ENCODE assay signal across 8 cellular contexts in the genomic region with DNA sequence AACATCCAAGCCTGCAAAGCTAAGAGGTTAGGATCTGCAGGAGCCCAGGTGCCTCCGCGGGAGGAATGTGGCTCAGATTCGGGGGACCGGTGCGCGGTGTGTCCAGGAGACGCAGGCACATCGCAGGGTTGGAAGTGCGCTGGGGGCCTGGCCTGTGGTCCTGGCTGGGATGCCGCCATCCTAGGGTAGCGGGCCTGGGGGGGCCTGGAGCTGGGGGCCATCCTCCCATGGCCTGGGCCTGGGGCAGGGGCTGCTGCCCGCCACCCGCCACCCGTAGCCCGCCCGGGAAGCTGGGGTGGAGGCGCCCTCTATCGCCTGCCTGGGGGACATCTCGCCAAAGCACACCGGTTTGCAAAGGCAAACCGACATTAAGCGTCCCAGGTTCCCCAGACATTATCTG.
DNase-seq lines count a peak whose midpoint lies in the region; ATAC-seq and TF ChIP-seq lines count a peak whose summit lies in the region.

No MANE protein-coding gene starts in this region.

- TF ChIP-seq CTCF in upper lobe of left lung (IDR thresholded peaks at IDR 0.05) = peak; percentile 32 to 81 (median 64)

- H3K4me1 ChIP-seq in upper lobe of left lung = peaks cover 0 to 6% (median 1%) of the 10 kb centered on the region in 4 donors
- no peaks in the 10 kb centered on the region for H3K4me1 ChIP-seq in CD8-positive, alpha-beta memory T cell (ENCODE audit: insufficient read depth, low read length)

- peak; percentile 37 for DNase-seq in activated naive CD4-positive, alpha-beta T cell treated with anti-CD3 and anti-CD28 coated beads, Interleukin-2, amount 10 ng/mL, durations not matched to agents 7 days and 5 days
- no peak for DNase-seq in activated naive CD4-positive, alpha-beta T cell treated with anti-CD3 and anti-CD28 coated beads, Interleukin-2, amount 50 U/mL, for 16 hours
- DNase-seq in amygdala (lab: John Stamatoyannopoulos, UW) (peak in 32 of 56 donors; percentile 13 to 66 (median 33)), iris pigment epithelial cell (ENCODE audit: low read depth) (peak; percentile 16), upper lobe of left lung (peak; percentile 33 to 87), NCI-H1092 treated with DMSO at 0.1 percent for 48 hours (lab: John Stamatoyannopoulos, UW) (no peak)
- DNase-seq in CD8-positive, alpha-beta memory T cell = no peak

- H3K27me3 Mint-ChIP-seq in activated naive CD4-positive, alpha-beta T cell treated with anti-CD3 and anti-CD28 coated beads, Interleukin-2, amount 10 ng/mL, durations not matched to agents 7 days and 5 days = peaks cover 8% of the 10 kb centered on the region
- H3K27me3 Mint-ChIP-seq in CD8-positive, alpha-beta memory T cell = peaks cover 0 to 3% of the 10 kb centered on the region in 2 donors

- H3K9me3 Mint-ChIP-seq in activated naive CD4-positive, alpha-beta T cell treated with anti-CD3 and anti-CD28 coated beads, Interleukin-2, amount 10 ng/mL, durations not matched to agents 7 days and 5 days = no peaks in the 10 kb centered on the region
- no peaks in the 10 kb centered on the region for H3K9me3 Mint-ChIP-seq in CD8-positive, alpha-beta memory T cell

- no peak overlapping the region for H3K4me3 Mint-ChIP-seq in activated naive CD4-positive, alpha-beta T cell treated with anti-CD3 and anti-CD28 coated beads, Interleukin-2, amount 10 ng/mL, durations not matched to agents 7 days and 5 days
- H3K4me3 Mint-ChIP-seq in CD8-positive, alpha-beta memory T cell = no peak overlapping the region

- ATAC-seq in upper lobe of left lung (ENCODE audit: low FRiP score in 2 of 2) (peak in 1 of 2 donors; percentile 28), HG03095 (IDR thresholded peaks at IDR 0.05; ENCODE audit: unreplicated experiment) (no peak)

- POLR2A ChIA-PET in CD8-positive, alpha-beta memory T cell (lab: Charles Lee) = no interaction called here

- TF ChIP-seq EP300 in upper lobe of left lung (IDR thresholded peaks at IDR 0.05) = no peak

- no peak overlapping the region for H3K4me3 ChIP-seq in upper lobe of left lung
- no peak overlapping the region for H3K4me3 ChIP-seq in CD8-positive, alpha-beta memory T cell (ENCODE audit: low read length)

- H3K27me3 ChIP-seq in upper lobe of left lung = no peaks in the 10 kb centered on the region
- H3K27me3 ChIP-seq in CD8-positive, alpha-beta memory T cell (ENCODE audit: insufficient read depth, low read length, poor library complexity, severe bottlenecking) = no peaks in the 10 kb centered on the region

- no peaks in the 10 kb centered on the region for H3K9me3 ChIP-seq in upper lobe of left lung
- H3K9me3 ChIP-seq in CD8-positive, alpha-beta memory T cell (ENCODE audit: low read length) = no peaks in the 10 kb centered on the region

- H3K27ac Mint-ChIP-seq in activated naive CD4-positive, alpha-beta T cell treated with anti-CD3 and anti-CD28 coated beads, Interleukin-2, amount 10 ng/mL, durations not matched to agents 7 days and 5 days = no peak overlapping the region
- no peak overlapping the region for H3K27ac Mint-ChIP-seq in CD8-positive, alpha-beta memory T cell

- H3K36me3 ChIP-seq in upper lobe of left lung = no peaks in the 10 kb centered on the region
- H3K36me3 ChIP-seq in CD8-positive, alpha-beta memory T cell (ENCODE audit: insufficient read depth, low read length) = no peaks in the 10 kb centered on the region

- 30 to 52% methylated on average over 17 to 22 of the region's 22 CpGs for WGBS in upper lobe of left lung, 2 donors

- TF ChIP-seq POLR2A in upper lobe of left lung (IDR thresholded peaks at IDR 0.05) = no peak

- H3K36me3 Mint-ChIP-seq in activated naive CD4-positive, alpha-beta T cell treated with anti-CD3 and anti-CD28 coated beads, Interleukin-2, amount 10 ng/mL, durations not matched to agents 7 days and 5 days = no peaks in the 10 kb centered on the region
- no peaks in the 10 kb centered on the region for H3K36me3 Mint-ChIP-seq in CD8-positive, alpha-beta memory T cell

- CTCF ChIA-PET in activated naive CD4-positive, alpha-beta T cell treated with anti-CD3 and anti-CD28 coated beads, Interleukin-2, amount 10 ng/mL, durations not matched to agents 7 days and 5 days (lab: Charles Lee) = no interaction called here
- CTCF ChIA-PET in CD8-positive, alpha-beta memory T cell (lab: Charles Lee) = no interaction called here

- H3K4me1 Mint-ChIP-seq in activated naive CD4-positive, alpha-beta T cell treated with anti-CD3 and anti-CD28 coated beads, Interleukin-2, amount 10 ng/mL, durations not matched to agents 7 days and 5 days = no peaks in the 10 kb centered on the region
- no peaks in the 10 kb centered on the region for H3K4me1 Mint-ChIP-seq in CD8-positive, alpha-beta memory T cell

- H3K27ac ChIP-seq in upper lobe of left lung = no peak overlapping the region
- no peak overlapping the region for H3K27ac ChIP-seq in CD8-positive, alpha-beta memory T cell (ENCODE audit: low read depth, low read length)

Comparison
In these comparisons a context has a peak if more than half of its experiments do, and no peak if none do; other contexts are left out.
1. DNase-seq: peak in activated naive CD4-positive, alpha-beta T cell treated with anti-CD3 and anti-CD28 coated beads, Interleukin-2, amount 10 ng/mL, durations not matched to agents 7 days and 5 days (single experiment), amygdala (32 of 56), iris pigment epithelial cell (single experiment) and upper lobe of left lung (2 of 2); none in activated naive CD4-positive, alpha-beta T cell treated with anti-CD3 and anti-CD28 coated beads, Interleukin-2, amount 50 U/mL, for 16 hours (single experiment), NCI-H1092 treated with DMSO at 0.1 percent for 48 hours (single experiment) and CD8-positive, alpha-beta memory T cell (0 of 5).